Comparison of ENCODE assay signal across 18 cellular contexts in genomic region chr12:126033746-126034145, GRCh38.
"Had no signal": no experiment of that assay in that cellular context is flagged by ENCODE, and none has a peak within 500 bp of the region (broad histone marks: within the 10 kb centered on the region; RNA-seq: fewer than 3 reads in every experiment).

No MANE protein-coding gene starts in this region.

- ATAC-seq: natural killer cell; stimulated activated memory B cell treated with anti-CD40 and anti-IgM and Interleukin-4, amounts not matched to agents 10 μg/mL and 1 μg/mL and 100 μg/mL, for 72 hours had no signal

- H3K36me3 ChIP-seq: brain microvascular endothelial cell, left ventricle myocardium inferior, neutrophil, thyroid gland, vagina had no signal

- H3K27me3 Mint-ChIP-seq: activated B cell treated with CpG ODN at 0.5 μM for 24 hours; activated CD4-positive, alpha-beta T cell treated with anti-CD3 and anti-CD28 coated beads, Interleukin-2, amount 10 ng/mL, durations not matched to agents 7 days and 5 days; activated naive CD8-positive, alpha-beta T cell treated with anti-CD3 and anti-CD28 coated beads for 36 hours; central memory CD8-positive, alpha-beta T cell; memory B cell; stimulated activated memory B cell treated with anti-CD40 and anti-IgM and Interleukin-4, amounts not matched to agents 10 μg/mL and 1 μg/mL and 100 μg/mL, for 72 hours had no signal

- H3K9me3 Mint-ChIP-seq: activated CD4-positive, alpha-beta T cell treated with anti-CD3 and anti-CD28 coated beads, Interleukin-2, amount 10 ng/mL, durations not matched to agents 7 days and 5 days; central memory CD8-positive, alpha-beta T cell; memory B cell had no signal

- H3K27ac Mint-ChIP-seq: activated B cell treated with CpG ODN at 0.5 μM for 24 hours; activated CD4-positive, alpha-beta T cell treated with anti-CD3 and anti-CD28 coated beads, Interleukin-2, amount 10 ng/mL, durations not matched to agents 7 days and 5 days; activated naive CD8-positive, alpha-beta T cell treated with anti-CD3 and anti-CD28 coated beads for 36 hours; memory B cell; natural killer cell; stimulated activated memory B cell treated with anti-CD40 and anti-IgM and Interleukin-4, amounts not matched to agents 10 μg/mL and 1 μg/mL and 100 μg/mL, for 72 hours had no signal

- DNase-seq: activated B cell treated with CpG ODN at 0.5 μM for 24 hours; activated CD4-positive, alpha-beta T cell treated with anti-CD3 and anti-CD28 coated beads, Interleukin-2, amount 10 ng/mL, durations not matched to agents 7 days and 5 days; activated naive CD8-positive, alpha-beta T cell treated with anti-CD3 and anti-CD28 coated beads for 36 hours; brain microvascular endothelial cell; cortex of kidney; effector CD4-positive, alpha-beta T cell; foreskin melanocyte; head of caudate nucleus; left ventricle myocardium inferior; natural killer cell; retina; stimulated activated CD4-positive, alpha-beta T cell treated with anti-CD3 and anti-CD28 coated beads, Interleukin-2, amount 100 ng/mL, for 48 hours; thyroid gland had no signal

- H3K36me3 Mint-ChIP-seq: activated naive CD8-positive, alpha-beta T cell treated with anti-CD3 and anti-CD28 coated beads for 36 hours; memory B cell; natural killer cell; stimulated activated memory B cell treated with anti-CD40 and anti-IgM and Interleukin-4, amounts not matched to agents 10 μg/mL and 1 μg/mL and 100 μg/mL, for 72 hours had no signal

- H3K27ac ChIP-seq: brain microvascular endothelial cell, left ventricle myocardium inferior, neutrophil, thyroid gland, vagina had no signal

- H3K4me3 ChIP-seq: left ventricle myocardium inferior, thyroid gland, vagina had no signal

- H3K4me3 Mint-ChIP-seq: activated B cell treated with CpG ODN at 0.5 μM for 24 hours; activated CD4-positive, alpha-beta T cell treated with anti-CD3 and anti-CD28 coated beads, Interleukin-2, amount 10 ng/mL, durations not matched to agents 7 days and 5 days; activated naive CD8-positive, alpha-beta T cell treated with anti-CD3 and anti-CD28 coated beads for 36 hours; central memory CD8-positive, alpha-beta T cell; memory B cell; natural killer cell; stimulated activated memory B cell treated with anti-CD40 and anti-IgM and Interleukin-4, amounts not matched to agents 10 μg/mL and 1 μg/mL and 100 μg/mL, for 72 hours had no signal

- H3K4me1 ChIP-seq: left ventricle myocardium inferior, thyroid gland, vagina had no signal

- H3K27me3 ChIP-seq: brain microvascular endothelial cell, neutrophil, thyroid gland, vagina had no signal

- H3K4me1 Mint-ChIP-seq: activated B cell treated with CpG ODN at 0.5 μM for 24 hours; activated CD4-positive, alpha-beta T cell treated with anti-CD3 and anti-CD28 coated beads, Interleukin-2, amount 10 ng/mL, durations not matched to agents 7 days and 5 days; activated naive CD8-positive, alpha-beta T cell treated with anti-CD3 and anti-CD28 coated beads for 36 hours; central memory CD8-positive, alpha-beta T cell; memory B cell; natural killer cell; stimulated activated memory B cell treated with anti-CD40 and anti-IgM and Interleukin-4, amounts not matched to agents 10 μg/mL and 1 μg/mL and 100 μg/mL, for 72 hours had no signal
